8 cellular contexts compared by ENCODE assay signal in genomic region chr6:134176283-134176975, GRCh38.
DNase-seq lines count a peak whose midpoint lies in the region; ATAC-seq and TF ChIP-seq lines count a peak whose summit lies in the region.

No MANE protein-coding gene starts in this region.

- DNase-seq in activated T-cell treated with anti-CD3 and anti-CD28 coated beads, Interleukin-2, amount 50 U/mL, for 4 hours = peak; percentile 14
- no peak for DNase-seq in activated T-cell treated with anti-CD3 and anti-CD28 coated beads for 4 hours
- DNase-seq in sciatic nerve (ENCODE audit: low spot score) = peak; percentile 77
- no peak for DNase-seq in GM19240 (ENCODE audit: insufficient read length, low spot score)
- DNase-seq in NCI-H1092 (lab: John Stamatoyannopoulos, UW) = no peak

- ATAC-seq in activated T-cell treated with anti-CD3 and anti-CD28 coated beads, Interleukin-2, amount 50 U/mL, for 4 hours = no peak
- ATAC-seq in sciatic nerve = peak; percentile 4
- ATAC-seq in HG02885 (IDR thresholded peaks at IDR 0.05; ENCODE audit: poor library complexity, unreplicated experiment) = no peak

- intact Hi-C loops in sciatic nerve (cut with DNase I) = no loop called here

- no peak for TF ChIP-seq CTCF in brain (conservative IDR thresholded peaks at IDR 0.05)

- H3K9me3 Mint-ChIP-seq in activated T-cell treated with anti-CD3 and anti-CD28 coated beads, Interleukin-2, amount 50 U/mL, for 4 hours = no peaks in the 10 kb centered on the region
- peaks cover 0 to 9% (median 4%) of the 10 kb centered on the region in 5 experiments for H3K9me3 Mint-ChIP-seq in brain

- H3K4me3 Mint-ChIP-seq in activated T-cell treated with anti-CD3 and anti-CD28 coated beads, Interleukin-2, amount 50 U/mL, for 4 hours = peak overlapping the region; percentile 93
- peak overlapping the region; percentile 87 to 99 (median 90) for H3K4me3 Mint-ChIP-seq in brain

- H3K9me3 ChIP-seq in iPS-18c (ENCODE audit: control insufficient read depth, insufficient read depth, low read length) = no peaks in the 10 kb centered on the region

- peaks cover 56% of the 10 kb centered on the region for H3K4me1 Mint-ChIP-seq in activated T-cell treated with anti-CD3 and anti-CD28 coated beads, Interleukin-2, amount 50 U/mL, for 4 hours (ENCODE audit: low read depth)
- H3K4me1 Mint-ChIP-seq in brain = peaks cover 44% of the 10 kb centered on the region

- H3K36me3 Mint-ChIP-seq in activated T-cell treated with anti-CD3 and anti-CD28 coated beads, Interleukin-2, amount 50 U/mL, for 4 hours (ENCODE audit: insufficient read depth) = peaks cover 21% of the 10 kb centered on the region
- H3K36me3 Mint-ChIP-seq in brain = peaks cover 18% of the 10 kb centered on the region

- H3K4me3 ChIP-seq in iPS-18c (ENCODE audit: insufficient read depth, low read depth, low read length) = peak overlapping the region; percentile 67

- no peaks in the 10 kb centered on the region for H3K27me3 Mint-ChIP-seq in activated T-cell treated with anti-CD3 and anti-CD28 coated beads, Interleukin-2, amount 50 U/mL, for 4 hours (ENCODE audit: low read depth)
- H3K27me3 Mint-ChIP-seq in brain = peaks cover 21% of the 10 kb centered on the region

- H3K27ac Mint-ChIP-seq in brain = peak overlapping the region in 4 of 5 experiments; percentile 80 to 92 (median 83)

Comparison
In these comparisons a context has a peak if more than half of its experiments do, and no peak if none do; other contexts are left out.
1. DNase-seq: peak in activated T-cell treated with anti-CD3 and anti-CD28 coated beads, Interleukin-2, amount 50 U/mL, for 4 hours (single experiment) and sciatic nerve (single experiment); none in activated T-cell treated with anti-CD3 and anti-CD28 coated beads for 4 hours (single experiment), GM19240 (single experiment) and NCI-H1092 (single experiment).